ENCODE assay signal across 17 cellular contexts in the genomic region with DNA sequence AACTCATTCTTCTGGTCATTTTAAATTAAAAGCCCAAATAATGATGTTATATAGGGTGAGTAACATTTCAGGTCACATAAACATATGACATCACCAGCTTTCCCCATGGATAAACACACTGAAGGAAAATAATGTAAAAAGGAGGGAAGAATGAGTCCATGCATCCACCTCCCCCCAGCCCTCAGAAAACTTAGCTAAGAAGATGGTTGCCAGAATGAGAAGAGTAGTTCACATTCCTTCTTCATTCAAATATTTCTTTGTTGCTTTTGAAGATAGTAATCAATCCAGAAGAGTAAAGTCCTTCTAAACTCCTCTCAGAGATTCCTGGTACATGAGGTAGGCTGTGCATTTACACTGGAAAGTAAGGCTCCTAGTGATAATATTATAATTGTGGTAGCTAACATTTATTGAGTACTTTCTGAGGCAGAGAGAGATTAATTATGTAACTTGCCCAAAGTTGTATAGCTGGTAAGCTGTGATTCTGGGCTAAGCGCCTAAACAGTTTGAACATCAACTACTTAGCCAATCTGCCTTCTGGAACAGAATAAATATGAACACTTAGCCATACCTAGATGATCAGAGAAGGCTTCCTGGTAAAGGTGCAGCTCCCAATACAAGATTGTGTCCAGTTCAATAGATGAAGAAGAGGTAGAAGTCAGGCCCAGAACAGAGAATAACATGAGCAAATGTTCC.
A peak's percentile ranks its signal among the peaks of the same experiment; 100 is the strongest.
DNase-seq lines count a peak whose midpoint lies in the region; ATAC-seq and TF ChIP-seq lines count a peak whose summit lies in the region.
"Had no signal": no experiment of that assay in that cellular context is flagged by ENCODE, and none has a peak within 500 bp of the region (broad histone marks: within the 10 kb centered on the region; RNA-seq: fewer than 3 reads in every experiment).

No MANE protein-coding gene starts in this region.

- TF ChIP-seq CTCF in AG10803 (conservative IDR thresholded peaks at IDR 0.05; ENCODE audit: low read length), result no peak
- TF ChIP-seq CTCF in RWPE2 (IDR thresholded peaks at IDR 0.05; ENCODE audit: poor library complexity, severe bottlenecking), result no peak
- TF ChIP-seq CTCF in fibroblast of lung (conservative IDR thresholded peaks at IDR 0.05 in 1 of 2, IDR thresholded peaks at IDR 0.05 in 1 of 2; ENCODE audit: low read depth in 1 of 2, low read length in 2 of 2), result no peak

- DNase-seq in AG10803 (ENCODE audit: low read depth), result peak; percentile 57
- no peak for DNase-seq in RWPE2 (ENCODE audit: low spot score)
- DNase-seq in fibroblast of lung (ENCODE audit: low read depth in 2 of 2), result peak; percentile 83 to 88
- no peak for DNase-seq in activated CD8-positive, alpha-beta memory T cell treated with anti-CD3 and anti-CD28 coated beads for 24 hours
- no peak for DNase-seq in NCI-H1694 treated with DMSO at 0.1 percent for 48 hours (lab: John Stamatoyannopoulos, UW)
- DNase-seq: activated CD4-positive, CD25-positive, alpha-beta regulatory T cell; activated naive CD8-positive, alpha-beta T cell treated with anti-CD3 and anti-CD28 coated beads, Interleukin-2, amount 10 ng/mL, durations not matched to agents 7 days and 5 days; dorsolateral prefrontal cortex; KBM-7; NCI-H2081; spleen; testis had no signal

- no peak overlapping the region for H2AFZ ChIP-seq in fibroblast of lung (ENCODE audit: low read length)
- H2AFZ ChIP-seq: neural progenitor cell had no signal

- H3K9me3 ChIP-seq in RWPE2 (ENCODE audit: severe bottlenecking) (no peaks in the 10 kb centered on the region), fibroblast of lung (ENCODE audit: control insufficient read depth, insufficient read depth, low read depth, low read length) (no peaks in the 10 kb centered on the region), muscle layer of duodenum (ENCODE audit: control insufficient read depth in 1 of 2, low read length in 2 of 2) (no peaks in the 10 kb centered on the region)
- H3K9me3 ChIP-seq: spleen, testis had no signal

- no peaks in the 10 kb centered on the region for H3K79me2 ChIP-seq in fibroblast of lung (ENCODE audit: control insufficient read depth, insufficient read depth, low read length)

- H3K27me3 ChIP-seq in RWPE2 (ENCODE audit: insufficient read depth, poor library complexity, severe bottlenecking), result no peaks in the 10 kb centered on the region
- no peaks in the 10 kb centered on the region for H3K27me3 ChIP-seq in fibroblast of lung (ENCODE audit: control insufficient read depth, insufficient read depth, low read length)
- H3K27me3 ChIP-seq in muscle layer of duodenum (ENCODE audit: low read depth, low read length), result no peaks in the 10 kb centered on the region
- H3K27me3 ChIP-seq: dorsolateral prefrontal cortex, neural progenitor cell, spleen, testis had no signal

- H4K20me1 ChIP-seq in fibroblast of lung (ENCODE audit: control insufficient read depth, extremely low read depth, insufficient read depth, low read length), result no peaks in the 10 kb centered on the region

- H3K4me2 ChIP-seq in fibroblast of lung (ENCODE audit: extremely low read depth, insufficient read depth, low read length), result peak overlapping the region; percentile 8
- H3K4me2 ChIP-seq: neural progenitor cell had no signal

- no peak overlapping the region for H3K9ac ChIP-seq in fibroblast of lung (ENCODE audit: insufficient read depth, low read length)
- H3K9ac ChIP-seq: neural progenitor cell had no signal

- ATAC-seq in RWPE2 (ENCODE audit: low read depth) (no peak), HG03520 (IDR thresholded peaks at IDR 0.05; ENCODE audit: unreplicated experiment) (no peak), HG03460 (IDR thresholded peaks at IDR 0.05; ENCODE audit: unreplicated experiment) (no peak)

- H3K4me1 ChIP-seq in RWPE2 (ENCODE audit: insufficient read depth, poor library complexity, severe bottlenecking), result peaks cover 23% of the 10 kb centered on the region
- H3K4me1 ChIP-seq in fibroblast of lung (ENCODE audit: control insufficient read depth, extremely low read depth, insufficient read depth, low read length), result peaks cover 19% of the 10 kb centered on the region
- peaks cover 6 to 15% of the 10 kb centered on the region in 2 donors for H3K4me1 ChIP-seq in muscle layer of duodenum (ENCODE audit: control insufficient read depth in 1 of 2, insufficient read depth in 2 of 2, low read length in 2 of 2)
- H3K4me1 ChIP-seq: neural progenitor cell, spleen had no signal

- H3K27ac ChIP-seq in RWPE2 (ENCODE audit: poor library complexity, severe bottlenecking) (peak overlapping the region; percentile 71), fibroblast of lung (ENCODE audit: insufficient read depth, low read length) (peak overlapping the region; percentile 54), muscle layer of duodenum (ENCODE audit: low read length) (peak overlapping the region; percentile 70)
- H3K27ac ChIP-seq: dorsolateral prefrontal cortex, neural progenitor cell, SK-N-MC, spleen, testis had no signal

- H3K4me3 ChIP-seq in AG10803 (ENCODE audit: low read length) (no peak overlapping the region), RWPE2 (ENCODE audit: severe bottlenecking) (no peak overlapping the region), fibroblast of lung (replicated peaks in 1 of 4; ENCODE audit: control extremely low read depth in 1 of 4, insufficient read depth in 1 of 4, low read depth in 3 of 4, low read length in 4 of 4) (no peak overlapping the region), muscle layer of duodenum (ENCODE audit: low read depth in 1 of 2, low read length in 2 of 2) (no peak overlapping the region)
- H3K4me3 ChIP-seq: dorsolateral prefrontal cortex, neural progenitor cell, SK-N-MC, spleen, testis had no signal

- no peaks in the 10 kb centered on the region for H3K36me3 ChIP-seq in RWPE2 (ENCODE audit: low read depth)
- H3K36me3 ChIP-seq in fibroblast of lung (ENCODE audit: control insufficient read depth, insufficient read depth, low read length), result no peaks in the 10 kb centered on the region
- H3K36me3 ChIP-seq in muscle layer of duodenum (ENCODE audit: control insufficient read depth in 1 of 2, insufficient read depth in 2 of 2, low read length in 2 of 2), result no peaks in the 10 kb centered on the region
- H3K36me3 ChIP-seq: neural progenitor cell, spleen had no signal

Comparison
In these comparisons a context has a peak if more than half of its experiments do, and no peak if none do; other contexts are left out.
1. DNase-seq: peak in AG10803 (single experiment) and fibroblast of lung (2 of 2); none in RWPE2 (single experiment), activated CD8-positive, alpha-beta memory T cell treated with anti-CD3 and anti-CD28 coated beads for 24 hours (single experiment) and NCI-H1694 treated with DMSO at 0.1 percent for 48 hours (single experiment).
2. Peak in every context shown above with its lines, with median percentiles within 50 percentile points of each other: H3K27ac ChIP-seq.